Comparison of ENCODE assay signal across 7 cellular contexts in genomic region chr7:102152672-102153585, GRCh38.
DNase-seq lines count a peak whose midpoint lies in the region; ATAC-seq, FAIRE-seq and TF ChIP-seq lines count a peak whose summit lies in the region.

No MANE protein-coding gene starts in this region.

- no peak overlapping the region for H3K4me3 Mint-ChIP-seq in brain

- H3K4me1 ChIP-seq in iPS-18a (ENCODE audit: control insufficient read depth, low read depth, low read length) (peaks cover 18% of the 10 kb centered on the region), stomach smooth muscle (ENCODE audit: control insufficient read depth, insufficient read depth, low read length) (peaks cover 12% of the 10 kb centered on the region)

- H3K36me3 Mint-ChIP-seq in brain: peaks cover 16% of the 10 kb centered on the region

- H3K36me3 ChIP-seq in iPS-18a (ENCODE audit: control insufficient read depth, low read depth, low read length) (no peaks in the 10 kb centered on the region), stomach smooth muscle (ENCODE audit: control insufficient read depth in 2 of 2, insufficient read depth in 2 of 2, low read length in 2 of 2) (no peaks in the 10 kb centered on the region)

- H3K4me1 Mint-ChIP-seq in brain: peaks cover 48% of the 10 kb centered on the region

- FAIRE-seq in HTR-8/SVneo (lab: Jason Lieb, UNC): no peak

- H3K9ac ChIP-seq in iPS-18a (ENCODE audit: low read length) (peak overlapping the region; percentile 74), stomach smooth muscle (ENCODE audit: low read length in 2 of 2) (no peak overlapping the region)

- peak overlapping the region; percentile 74 for H3K27ac ChIP-seq in iPS-18a (ENCODE audit: low read length)
- H3K27ac ChIP-seq in stomach smooth muscle (ENCODE audit: low read length): peak overlapping the region; percentile 53

- H3K27me3 ChIP-seq in iPS-18a (ENCODE audit: control insufficient read depth, insufficient read depth, low read length): no peaks in the 10 kb centered on the region
- H3K27me3 ChIP-seq in stomach smooth muscle (ENCODE audit: control insufficient read depth in 1 of 2, insufficient read depth in 2 of 2, low read length in 2 of 2): no peaks in the 10 kb centered on the region

- H3K27me3 Mint-ChIP-seq in brain: no peaks in the 10 kb centered on the region

- no peak for ATAC-seq in HG03439 (IDR thresholded peaks at IDR 0.05; ENCODE audit: unreplicated experiment)

- DNase-seq in HTR-8/SVneo (ENCODE audit: insufficient read length, low spot score): peak; percentile 59
- DNase-seq in stimulated activated CD4-positive, alpha-beta T cell treated with anti-CD3 and anti-CD28 coated beads, Interleukin-1b, Interleukin-23, amount 100 ng/mL, for 48 hours: no peak
- DNase-seq in stimulated activated CD4-positive, alpha-beta T cell treated with anti-CD3 and anti-CD28 coated beads, Interleukin-4, amount 100 ng/mL, for 1 hour: no peak

- no peak for TF ChIP-seq CTCF in brain (conservative IDR thresholded peaks at IDR 0.05)

- no peaks in the 10 kb centered on the region for H3K9me3 ChIP-seq in iPS-18a (ENCODE audit: control insufficient read depth, low read depth, low read length)
- no peaks in the 10 kb centered on the region for H3K9me3 ChIP-seq in stomach smooth muscle (ENCODE audit: control insufficient read depth in 2 of 2, low read length in 2 of 2)

- peaks cover 0 to 10% (median 0%) of the 10 kb centered on the region in 5 experiments for H3K9me3 Mint-ChIP-seq in brain

- H3K4me3 ChIP-seq in iPS-18a (ENCODE audit: low read length) (no peak overlapping the region), stomach smooth muscle (ENCODE audit: low read length in 2 of 2) (no peak overlapping the region)

- peak overlapping the region; percentile 41 to 87 (median 69) for H3K27ac Mint-ChIP-seq in brain
